In the genomic region with DNA sequence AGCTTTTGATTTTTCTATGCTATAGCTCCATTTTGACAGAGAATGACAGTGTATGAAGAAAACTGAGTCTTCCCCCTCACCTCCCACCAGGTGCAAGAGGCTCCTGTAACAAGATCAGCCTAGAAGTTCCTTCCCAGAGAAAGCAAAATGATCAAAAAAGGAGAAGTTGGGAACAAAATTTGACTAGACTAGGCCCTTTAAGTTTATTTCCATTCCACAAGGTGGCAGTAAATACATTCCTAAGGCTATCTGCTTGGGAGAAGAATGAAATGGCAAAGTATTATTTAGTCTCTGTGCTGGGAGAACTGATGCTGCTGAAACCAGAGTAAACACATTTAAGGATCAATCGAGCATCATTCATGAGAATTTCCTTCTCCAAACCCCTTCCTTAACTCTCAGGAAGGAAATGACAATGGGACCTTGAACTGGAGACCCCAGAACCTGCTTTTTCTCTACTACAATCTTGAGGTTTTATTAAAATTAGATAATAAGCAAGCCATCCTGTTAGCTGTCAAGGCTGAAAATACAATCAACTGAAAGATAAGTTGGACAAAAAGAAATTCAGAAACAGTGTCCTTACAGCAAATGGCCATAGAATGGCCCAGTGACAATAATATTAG, we compare ENCODE assay signal across 8 cellular contexts.
DNase-seq lines count a peak whose midpoint lies in the region; ATAC-seq, FAIRE-seq and TF ChIP-seq lines count a peak whose summit lies in the region.

No MANE protein-coding gene starts in this region.

- intact Hi-C loops in CD4-positive, alpha-beta T cell (cut with DNase I, micrococcal nuclease) = loop anchor here in 1 of 2 experiments (2.0 kb wide), 1 partner anchor 837 kb away; no protein-coding TSS in a partner anchor
- intact Hi-C loops in pancreas (cut with DNase I) = no loop called here

- H3K9me3 Mint-ChIP-seq in CD4-positive, alpha-beta T cell = no peaks in the 10 kb centered on the region

- H3K27me3 ChIP-seq in CD4-positive, alpha-beta T cell (ENCODE audit: control insufficient read depth, insufficient read depth, low read length) = no peaks in the 10 kb centered on the region
- no peaks in the 10 kb centered on the region for H3K27me3 ChIP-seq in HL-60 (ENCODE audit: insufficient read depth, poor library complexity, severe bottlenecking)
- H3K27me3 ChIP-seq in fibroblast of lung (ENCODE audit: control insufficient read depth, insufficient read depth, low read length) = no peaks in the 10 kb centered on the region
- no peaks in the 10 kb centered on the region for H3K27me3 ChIP-seq in pancreas

- no peak overlapping the region for H3K4me3 ChIP-seq in HL-60 (replicated peaks; ENCODE audit: insufficient read depth, low read length)
- no peak overlapping the region for H3K4me3 ChIP-seq in fibroblast of lung (replicated peaks in 1 of 4; ENCODE audit: control extremely low read depth in 1 of 4, insufficient read depth in 1 of 4, low read depth in 3 of 4, low read length in 4 of 4)
- H3K4me3 ChIP-seq in pancreas = no peak overlapping the region

- peak; percentile 64 for FAIRE-seq in pancreas (lab: Jason Lieb, UNC)

- H3K4me1 ChIP-seq in fibroblast of lung (ENCODE audit: control insufficient read depth, extremely low read depth, insufficient read depth, low read length) = no peaks in the 10 kb centered on the region
- no peaks in the 10 kb centered on the region for H3K4me1 ChIP-seq in pancreas

- no peak overlapping the region for H3K4me2 ChIP-seq in fibroblast of lung (ENCODE audit: extremely low read depth, insufficient read depth, low read length)

- no peak overlapping the region for H3K4me3 Mint-ChIP-seq in CD4-positive, alpha-beta T cell

- H3K36me3 ChIP-seq in fibroblast of lung (ENCODE audit: control insufficient read depth, insufficient read depth, low read length) (no peaks in the 10 kb centered on the region), pancreas (no peaks in the 10 kb centered on the region)

- no peak overlapping the region for H3K27ac Mint-ChIP-seq in CD4-positive, alpha-beta T cell

- no peak overlapping the region for H3K9ac ChIP-seq in fibroblast of lung (ENCODE audit: insufficient read depth, low read length)

- POLR2A ChIA-PET in CD4-positive, alpha-beta T cell (lab: Charles Lee) = no interaction called here

- peak; percentile 47 for TF ChIP-seq CTCF in CD4-positive, alpha-beta T cell (IDR thresholded peaks at IDR 0.05)
- TF ChIP-seq CTCF in HL-60 (IDR thresholded peaks at IDR 0.05; ENCODE audit: insufficient read depth, low read length) (peak; percentile 22), fibroblast of lung (conservative IDR thresholded peaks at IDR 0.05 in 1 of 2, IDR thresholded peaks at IDR 0.05 in 1 of 2; ENCODE audit: low read depth in 1 of 2, low read length in 2 of 2) (peak; percentile 55 to 61), pancreas (IDR thresholded peaks at IDR 0.05) (peak in 3 of 4 donors; percentile 41 to 49 (median 45))

- WGBS in pancreas, 2 donors = 2 to 4% methylated on average over 1 of the region's 1 CpG

- H3K4me1 Mint-ChIP-seq in CD4-positive, alpha-beta T cell (ENCODE audit: low read depth) = no peaks in the 10 kb centered on the region

- no peak for DNase-seq in CD4-positive, alpha-beta T cell
- DNase-seq in HL-60 (ENCODE audit: low read depth in 1 of 2, low spot score in 1 of 2) (peak in 1 of 2 experiments; percentile 4), SIG-M5 (lab: John Stamatoyannopoulos, UW) (peak; percentile 13), fibroblast of lung (ENCODE audit: low read depth in 2 of 2) (peak; percentile 46 to 85), pancreas (no peak), T1000 (lab: John Stamatoyannopoulos, UW) (no peak)
- DNase-seq in activated naive CD4-positive, alpha-beta T cell (lab: John Stamatoyannopoulos, UW) = no peak

- CTCF ChIA-PET in CD4-positive, alpha-beta T cell (lab: Charles Lee) = no interaction called here

- H3K79me2 ChIP-seq in fibroblast of lung (ENCODE audit: control insufficient read depth, insufficient read depth, low read length) = no peaks in the 10 kb centered on the region

- H3K27me3 Mint-ChIP-seq in CD4-positive, alpha-beta T cell = no peaks in the 10 kb centered on the region

- H2AFZ ChIP-seq in fibroblast of lung (ENCODE audit: low read length) = no peak overlapping the region

- no peaks in the 10 kb centered on the region for H4K20me1 ChIP-seq in fibroblast of lung (ENCODE audit: control insufficient read depth, extremely low read depth, insufficient read depth, low read length)

- H3K36me3 Mint-ChIP-seq in CD4-positive, alpha-beta T cell (ENCODE audit: low read depth) = no peaks in the 10 kb centered on the region

- no peak overlapping the region for H3K27ac ChIP-seq in CD4-positive, alpha-beta T cell (ENCODE audit: low read depth, low read length)
- no peak overlapping the region for H3K27ac ChIP-seq in HL-60 (replicated peaks)
- H3K27ac ChIP-seq in fibroblast of lung (ENCODE audit: insufficient read depth, low read length) = no peak overlapping the region
- no peak overlapping the region for H3K27ac ChIP-seq in pancreas

- no peaks in the 10 kb centered on the region for H3K9me3 ChIP-seq in CD4-positive, alpha-beta T cell (ENCODE audit: control insufficient read depth, low read length)
- H3K9me3 ChIP-seq in fibroblast of lung (ENCODE audit: control insufficient read depth, insufficient read depth, low read depth, low read length) (no peaks in the 10 kb centered on the region), pancreas (no peaks in the 10 kb centered on the region)

- ATAC-seq in CD4-positive, alpha-beta T cell (ENCODE audit: poor library complexity) = no peak
- ATAC-seq in pancreas = peak; percentile 60 to 90 (median 85)
- ATAC-seq in HG03135 (IDR thresholded peaks at IDR 0.05; ENCODE audit: unreplicated experiment) = no peak

Comparison
In these comparisons a context has a peak if more than half of its experiments do, and no peak if none do; other contexts are left out.
1. ATAC-seq: peak in pancreas (4 of 4); none in CD4-positive, alpha-beta T cell (single experiment) and HG03135 (single experiment).
2. DNase-seq: peak in SIG-M5 (single experiment) and fibroblast of lung (2 of 2); none in CD4-positive, alpha-beta T cell (0 of 10), pancreas (0 of 6), T1000 (single experiment) and activated naive CD4-positive, alpha-beta T cell (0 of 4).
3. Peak in every context shown above with its lines, with median percentiles within 50 percentile points of each other: CTCF ChIP-seq.